Comparison of ENCODE assay signal across 8 cellular contexts in the genomic region with DNA sequence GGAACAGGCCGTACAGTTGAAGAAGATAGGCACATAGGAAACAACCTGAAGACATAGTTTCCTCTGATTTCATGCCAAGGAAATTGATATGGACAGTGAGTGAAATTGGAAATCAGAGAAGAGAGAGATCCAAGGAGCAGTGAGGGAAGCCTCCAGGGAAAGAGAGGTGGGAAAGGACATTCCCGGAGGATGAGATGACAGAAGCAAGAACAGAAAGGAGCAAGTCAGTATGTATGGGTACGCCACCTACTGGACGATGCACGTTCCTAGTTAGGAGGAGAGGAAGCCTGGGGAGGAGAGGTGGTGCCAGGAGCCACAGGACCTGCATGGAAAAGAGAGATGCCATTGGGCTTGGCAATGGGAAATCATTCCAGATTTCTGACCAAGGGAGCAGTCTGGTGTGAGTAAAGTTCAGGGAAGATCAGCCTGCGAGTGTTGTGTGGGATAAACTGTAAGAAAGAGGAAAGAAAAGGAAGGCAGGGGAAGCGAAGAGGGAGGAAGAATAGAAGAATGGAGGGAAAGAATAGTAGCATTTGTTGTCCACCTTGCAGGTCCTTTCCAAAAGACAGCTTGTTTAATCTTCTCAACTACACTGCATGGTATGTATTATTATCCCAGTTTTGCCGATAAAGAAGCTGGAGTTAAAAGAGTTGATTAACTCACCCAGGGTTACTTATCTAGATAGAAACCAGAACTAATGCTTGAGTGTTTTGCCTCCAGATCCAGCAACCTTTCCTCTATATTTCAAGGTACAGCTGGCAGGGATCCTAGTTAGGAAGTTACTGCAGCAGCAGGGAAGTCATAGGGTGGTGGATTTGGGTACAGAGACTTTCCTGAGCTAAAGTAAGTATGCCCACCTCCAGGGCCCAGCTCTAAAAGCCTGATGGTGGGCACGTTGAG. TPM values are rescaled to one million over a fixed set of nuclear protein-coding genes. Genes with fewer than 3 reads are reported as not detected.
DNase-seq lines count a peak whose midpoint lies in the region; ATAC-seq and TF ChIP-seq lines count a peak whose summit lies in the region.

No MANE protein-coding gene starts in this region.

- no peak for TF ChIP-seq POLR2A in right lobe of liver (IDR thresholded peaks at IDR 0.05)

- POLR2A ChIA-PET in activated CD4-positive, alpha-beta T cell treated with anti-CD3 and anti-CD28 coated beads for 36 hours (lab: Charles Lee), result no interaction called here
- POLR2A ChIA-PET in T-cell (lab: Charles Lee), result interaction anchor here in 1 of 2 donors (0.6 kb wide), 1 partner anchor 292 kb away, joined by 4 read pairs; no protein-coding TSS in a partner anchor

- peaks cover 4% of the 10 kb centered on the region for H3K27me3 Mint-ChIP-seq in activated CD4-positive, alpha-beta T cell treated with anti-CD3 and anti-CD28 coated beads for 36 hours
- H3K27me3 Mint-ChIP-seq in T-cell, result peaks cover 13 to 14% of the 10 kb centered on the region in 2 donors
- no peaks in the 10 kb centered on the region for H3K27me3 Mint-ChIP-seq in type B pancreatic cell

- H3K27me3 ChIP-seq in right lobe of liver, result no peaks in the 10 kb centered on the region

- no peak overlapping the region for H3K27ac Mint-ChIP-seq in activated CD4-positive, alpha-beta T cell treated with anti-CD3 and anti-CD28 coated beads for 36 hours
- H3K27ac Mint-ChIP-seq in T-cell (no peak overlapping the region), type B pancreatic cell (peak overlapping the region; percentile 91)

- H3K27ac ChIP-seq in right lobe of liver, result peak overlapping the region in 2 of 3 donors; percentile 5 to 70

- peak; percentile 64 for DNase-seq in activated CD4-positive, alpha-beta T cell treated with anti-CD3 and anti-CD28 coated beads for 36 hours
- no peak for DNase-seq in activated CD4-positive, alpha-beta T cell treated with anti-CD3 and anti-CD28 coated beads for 1 hour
- peak; percentile 62 for DNase-seq in NAMALWA (ENCODE audit: low spot score)
- DNase-seq in T-cell, result peak in 20 of 34 experiments; percentile 7 to 36 (median 22)
- DNase-seq in dedifferentiated amniotic fluid mesenchymal stem cell (ENCODE audit: extremely low spot score), result peak; percentile 55
- DNase-seq in right lobe of liver, result peak in 2 of 3 donors; percentile 44 to 63
- no peak for DNase-seq in type B pancreatic cell (ENCODE audit: extremely low spot score, unreplicated experiment)

- H3K4me3 ChIP-seq in right lobe of liver, result no peak overlapping the region

- WGBS in right lobe of liver (ENCODE audit: insufficient coverage, low coverage, low lambda C conversion rate, missing lambda C conversion rate), result 26% methylated on average over 9 of the region's 9 CpGs

- intact Hi-C loops in activated CD4-positive, alpha-beta T cell treated with anti-CD3 and anti-CD28 coated beads for 36 hours (cut with DNase I, micrococcal nuclease), result loop anchor here in 1 of 2 experiments (5.0 kb wide), 1 partner anchor 72 kb away; no protein-coding TSS in a partner anchor
- intact Hi-C loops in right lobe of liver (cut with DNase I), result no loop called here

- CTCF ChIA-PET in activated CD4-positive, alpha-beta T cell treated with anti-CD3 and anti-CD28 coated beads for 36 hours (lab: Charles Lee), result interaction anchor here (0.6 to 2.4 kb wide), 22 partner anchors 10 to 451 kb away, joined by 3 to 17 read pairs (median 4); no protein-coding TSS in a partner anchor
- CTCF ChIA-PET in T-cell (lab: Charles Lee), result interaction anchor here in 1 of 2 donors (0.6 to 1.5 kb wide), 4 partner anchors 8 to 120 kb away, joined by 3 to 5 read pairs (median 3); no protein-coding TSS in a partner anchor

- H3K4me3 Mint-ChIP-seq in activated CD4-positive, alpha-beta T cell treated with anti-CD3 and anti-CD28 coated beads for 36 hours, result no peak overlapping the region
- H3K4me3 Mint-ChIP-seq in T-cell, result no peak overlapping the region
- no peak overlapping the region for H3K4me3 Mint-ChIP-seq in type B pancreatic cell

- H3K36me3 ChIP-seq in right lobe of liver, result no peaks in the 10 kb centered on the region

- no peaks in the 10 kb centered on the region for H3K36me3 Mint-ChIP-seq in activated CD4-positive, alpha-beta T cell treated with anti-CD3 and anti-CD28 coated beads for 36 hours (ENCODE audit: low read depth)
- H3K36me3 Mint-ChIP-seq in T-cell (no peaks in the 10 kb centered on the region), type B pancreatic cell (peaks cover 3% of the 10 kb centered on the region)

- TF ChIP-seq CTCF in right lobe of liver (IDR thresholded peaks at IDR 0.05), result peak; percentile 49 to 65 (median 54)
- peak; percentile 79 for TF ChIP-seq CTCF in type B pancreatic cell (conservative IDR thresholded peaks at IDR 0.05)

- H3K9me3 Mint-ChIP-seq in activated CD4-positive, alpha-beta T cell treated with anti-CD3 and anti-CD28 coated beads for 36 hours (ENCODE audit: low read depth), result no peaks in the 10 kb centered on the region
- H3K9me3 Mint-ChIP-seq in T-cell (no peaks in the 10 kb centered on the region), type B pancreatic cell (peaks cover 9% of the 10 kb centered on the region)

- peaks cover 0 to 18% (median 6%) of the 10 kb centered on the region in 4 donors for H3K4me1 ChIP-seq in right lobe of liver

- no peaks in the 10 kb centered on the region for H3K9me3 ChIP-seq in right lobe of liver

- peaks cover 2% of the 10 kb centered on the region for H3K4me1 Mint-ChIP-seq in activated CD4-positive, alpha-beta T cell treated with anti-CD3 and anti-CD28 coated beads for 36 hours
- H3K4me1 Mint-ChIP-seq in T-cell (peaks cover 1 to 6% (median 2%) of the 10 kb centered on the region in 3 donors), type B pancreatic cell (ENCODE audit: unreplicated experiment) (peaks cover 34% of the 10 kb centered on the region)

- peak; percentile 57 for ATAC-seq in activated CD4-positive, alpha-beta T cell treated with anti-CD3 and anti-CD28 coated beads for 36 hours
- peak; percentile 37 to 61 (median 52) for ATAC-seq in T-cell (replicated peaks in 1 of 4)
- peak; percentile 75 to 91 (median 84) for ATAC-seq in right lobe of liver
- ATAC-seq in GM19467 (IDR thresholded peaks at IDR 0.05; ENCODE audit: unreplicated experiment), result no peak

RNA-seq across cellular contexts. Expression of a gene that starts 27.4 kb away (rescaled TPM):
- total RNA-seq in activated CD4-positive, alpha-beta T cell treated with anti-CD3 and anti-CD28 coated beads for 36 hours, result under 1 TPM in 1 of 2 experiments, not detected in 1; 0.05 TPM
- total RNA-seq in T-cell, result under 1 TPM; 0.08 to 0.29 (median 0.14) TPM
- under 1 TPM; 0.27 to 0.68 (median 0.37) TPM for total RNA-seq in right lobe of liver
- 50.4 and 108 TPM in 2 replicates for total RNA-seq in type B pancreatic cell (ENCODE audit: low replicate concordance)

RNA-seq across cellular contexts. Expression of a gene that starts 34.9 kb away (rescaled TPM):
- total RNA-seq in activated CD4-positive, alpha-beta T cell treated with anti-CD3 and anti-CD28 coated beads for 36 hours, result not detected
- total RNA-seq in T-cell, result not detected
- 10 to 100 TPM in 1 of 6 experiments, 1 to 10 TPM in 4, under 1 TPM in 1; 0.44 to 31.1 (median 2.2) TPM for total RNA-seq in right lobe of liver
- total RNA-seq in type B pancreatic cell (ENCODE audit: low replicate concordance), result not detected in 2 replicates

RNA-seq across cellular contexts. Expression of a gene that starts 45.8 kb away (rescaled TPM):
- 1 to 10 TPM; 5.3 to 6.0 TPM for total RNA-seq in activated CD4-positive, alpha-beta T cell treated with anti-CD3 and anti-CD28 coated beads for 36 hours
- total RNA-seq in T-cell (10 to 100 TPM in 2 of 5 donors, 1 to 10 TPM in 3; 7.8 to 13.5 (median 8.7) TPM), right lobe of liver (1 to 10 TPM; 3.0 to 4.8 (median 3.5) TPM), type B pancreatic cell (ENCODE audit: low replicate concordance) (12.3 and 15.0 TPM in 2 replicates)

RNA-seq across cellular contexts. Expression of a gene that starts 47.9 kb away (rescaled TPM):
- total RNA-seq in activated CD4-positive, alpha-beta T cell treated with anti-CD3 and anti-CD28 coated beads for 36 hours, result 1 to 10 TPM; 3.1 to 3.5 TPM
- total RNA-seq in T-cell (1 to 10 TPM; 1.6 to 4.7 (median 3.2) TPM), right lobe of liver (1 to 10 TPM; 2.9 to 6.1 (median 5.1) TPM), type B pancreatic cell (ENCODE audit: low replicate concordance) (18.7 and 31.4 TPM in 2 replicates)

RNA-seq across cellular contexts. Expression of a gene that starts 58.9 kb away (rescaled TPM):
- under 1 TPM; 0.07 to 0.54 TPM for total RNA-seq in activated CD4-positive, alpha-beta T cell treated with anti-CD3 and anti-CD28 coated beads for 36 hours
- total RNA-seq in T-cell (1 to 10 TPM in 3 of 5 donors, not detected in 2; 2.7 to 6.7 (median 3.2) TPM), right lobe of liver (100 to 1,000 TPM in 2 of 6 experiments, 10 to 100 TPM in 4; 20.6 to 134 (median 85.1) TPM), type B pancreatic cell (ENCODE audit: low replicate concordance) (16.9 and 30.1 TPM in 2 replicates)

Comparison
In these comparisons a context has a peak if more than half of its experiments do, and no peak if none do; other contexts are left out.
1. DNase-seq: peak in activated CD4-positive, alpha-beta T cell treated with anti-CD3 and anti-CD28 coated beads for 36 hours (single experiment), NAMALWA (single experiment), T-cell (20 of 34), dedifferentiated amniotic fluid mesenchymal stem cell (single experiment) and right lobe of liver (2 of 3); none in activated CD4-positive, alpha-beta T cell treated with anti-CD3 and anti-CD28 coated beads for 1 hour (single experiment) and type B pancreatic cell (single experiment).
2. RNA of a gene that starts 27.4 kb away (total RNA-seq): 50.4 to 108 TPM in type B pancreatic cell; 0.27 to 0.68 TPM in right lobe of liver, 0.08 to 0.29 TPM in T-cell and 0.05 TPM in activated CD4-positive, alpha-beta T cell treated with anti-CD3 and anti-CD28 coated beads for 36 hours; every median in the first group is over 10 times any median in the second.